In genomic region chr7:5691536-5692090, GRCh38 we compare ENCODE assay signal across 9 cellular contexts.
DNase-seq lines count a peak whose midpoint lies in the region; ATAC-seq, FAIRE-seq and TF ChIP-seq lines count a peak whose summit lies in the region.
"Had no signal": no experiment of that assay in that cellular context is flagged by ENCODE, and none has a peak within 500 bp of the region (broad histone marks: within the 10 kb centered on the region; RNA-seq: fewer than 3 reads in every experiment).

No MANE protein-coding gene starts in this region.

- peaks cover 3% of the 10 kb centered on the region for H3K9me3 Mint-ChIP-seq in activated naive CD8-positive, alpha-beta T cell treated with anti-CD3 and anti-CD28 coated beads for 36 hours
- H3K9me3 Mint-ChIP-seq in stimulated activated naive CD8-positive, alpha-beta T cell treated with anti-CD3 and anti-CD28 coated beads, Interleukin-15, amount 100 ng/mL, for 72 hours = no peaks in the 10 kb centered on the region

- H3K36me3 ChIP-seq in Karpas-422 (ENCODE audit: insufficient read depth, low read length) (peaks cover 1% of the 10 kb centered on the region; the same call in 1 of the 2 replicates), keratinocyte (ENCODE audit: control insufficient read depth in 2 of 2, extremely low read depth in 1 of 2, insufficient read depth in 2 of 2, low read length in 2 of 2) (peaks cover 6 to 9% of the 10 kb centered on the region in 2 experiments)

- H3K4me3 ChIP-seq in Karpas-422 (ENCODE audit: low read length) (peak overlapping the region; percentile 57; the same call in 1 of the 2 replicates), keratinocyte (ENCODE audit: control insufficient read depth in 2 of 3, extremely low read depth in 1 of 3, insufficient read depth in 2 of 3, low read depth in 1 of 3, low read length in 3 of 3) (peak overlapping the region in 2 of 3 experiments; percentile 20 to 35)

- H3K4me1 Mint-ChIP-seq in activated naive CD8-positive, alpha-beta T cell treated with anti-CD3 and anti-CD28 coated beads for 36 hours = peaks cover 96% of the 10 kb centered on the region
- H3K4me1 Mint-ChIP-seq in stimulated activated naive CD8-positive, alpha-beta T cell treated with anti-CD3 and anti-CD28 coated beads, Interleukin-15, amount 100 ng/mL, for 72 hours = peaks cover 100% of the 10 kb centered on the region

- no peaks in the 10 kb centered on the region for H4K20me1 ChIP-seq in Karpas-422 (ENCODE audit: insufficient read depth, low read depth, low read length)
- H4K20me1 ChIP-seq in keratinocyte (ENCODE audit: control insufficient read depth, extremely low read depth, insufficient read depth, low read length) = no peaks in the 10 kb centered on the region

- H3K9me3 ChIP-seq in Karpas-422 (ENCODE audit: low read length) = no peaks in the 10 kb centered on the region
- H3K9me3 ChIP-seq in keratinocyte (ENCODE audit: control insufficient read depth, low read depth, low read length) = no peaks in the 10 kb centered on the region

- no peaks in the 10 kb centered on the region for H3K27me3 ChIP-seq in Karpas-422 (ENCODE audit: low read length)
- H3K27me3 ChIP-seq in keratinocyte (ENCODE audit: control insufficient read depth, extremely low read depth, insufficient read depth, low read length) = no peaks in the 10 kb centered on the region

- peak overlapping the region; percentile 78 for H3K4me2 ChIP-seq in Karpas-422 (ENCODE audit: low read depth, low read length, poor library complexity, severe bottlenecking)
- H3K4me2 ChIP-seq in keratinocyte (ENCODE audit: control insufficient read depth, extremely low read depth, insufficient read depth, low read depth, low read length) = peak overlapping the region; percentile 88

- dilution Hi-C loops in keratinocyte (cut with MboI; ENCODE audit: extremely low pct_ligation_motif_present, low sequenced_read_pairs) = no loop called here

- H3K27ac ChIP-seq in Karpas-422 (ENCODE audit: low read length) (peak overlapping the region; percentile 94), keratinocyte (ENCODE audit: control insufficient read depth, insufficient read depth, low read length) (peak overlapping the region; percentile 97)

- H3K9ac ChIP-seq in Karpas-422 (ENCODE audit: low read length) (peak overlapping the region; percentile 62), keratinocyte (ENCODE audit: control insufficient read depth, extremely low read depth, insufficient read depth, low read length) (peak overlapping the region; percentile 81)

- H3K27ac Mint-ChIP-seq in activated naive CD8-positive, alpha-beta T cell treated with anti-CD3 and anti-CD28 coated beads for 36 hours = peak overlapping the region; percentile 95
- peak overlapping the region in 1 of 2 donors; percentile 21 for H3K27ac Mint-ChIP-seq in stimulated activated naive CD8-positive, alpha-beta T cell treated with anti-CD3 and anti-CD28 coated beads, Interleukin-15, amount 100 ng/mL, for 72 hours

- no peak for FAIRE-seq in keratinocyte (lab: Jason Lieb, UNC)

- peaks cover 62% of the 10 kb centered on the region for H3K36me3 Mint-ChIP-seq in activated naive CD8-positive, alpha-beta T cell treated with anti-CD3 and anti-CD28 coated beads for 36 hours

- H3K79me2 ChIP-seq in Karpas-422 (ENCODE audit: low read length) (peaks cover 58% of the 10 kb centered on the region), keratinocyte (ENCODE audit: control insufficient read depth, insufficient read depth, low read length) (peaks cover 15% of the 10 kb centered on the region)

- no peaks in the 10 kb centered on the region for H3K27me3 Mint-ChIP-seq in activated naive CD8-positive, alpha-beta T cell treated with anti-CD3 and anti-CD28 coated beads for 36 hours
- H3K27me3 Mint-ChIP-seq in stimulated activated naive CD8-positive, alpha-beta T cell treated with anti-CD3 and anti-CD28 coated beads, Interleukin-15, amount 100 ng/mL, for 72 hours = no peaks in the 10 kb centered on the region

- H2AFZ ChIP-seq in Karpas-422 (ENCODE audit: low read length) (no peak overlapping the region), keratinocyte (ENCODE audit: control insufficient read depth, low read length) (no peak overlapping the region)

- H3K9me2 ChIP-seq in Karpas-422 (replicated peaks; ENCODE audit: insufficient read depth, low read length) = no peaks in the 10 kb centered on the region

- no peak for ATAC-seq in stimulated activated naive CD8-positive, alpha-beta T cell treated with anti-CD3 and anti-CD28 coated beads, Interleukin-15, amount 100 ng/mL, for 72 hours
- ATAC-seq in HG02759 (IDR thresholded peaks at IDR 0.05; ENCODE audit: unreplicated experiment) = no peak

- TF ChIP-seq CTCF in keratinocyte (optimal IDR thresholded peaks at IDR 0.05 in 1 of 3, IDR thresholded peaks at IDR 0.05 in 1 of 3, conservative IDR thresholded peaks at IDR 0.05 in 1 of 3; ENCODE audit: extremely low read depth in 1 of 3, insufficient read depth in 2 of 3, low read length in 3 of 3) = no peak

- peak overlapping the region; percentile 27 for H3K4me3 Mint-ChIP-seq in activated naive CD8-positive, alpha-beta T cell treated with anti-CD3 and anti-CD28 coated beads for 36 hours
- H3K4me3 Mint-ChIP-seq in stimulated activated naive CD8-positive, alpha-beta T cell treated with anti-CD3 and anti-CD28 coated beads, Interleukin-15, amount 100 ng/mL, for 72 hours = peak overlapping the region; percentile 68 to 94

- no peaks in the 10 kb centered on the region for H3K9me1 ChIP-seq in keratinocyte (ENCODE audit: control insufficient read depth, extremely low read depth, insufficient read depth, low read length)

- peaks cover 77% of the 10 kb centered on the region for H3K4me1 ChIP-seq in Karpas-422 (ENCODE audit: low read length)
- H3K4me1 ChIP-seq in keratinocyte (ENCODE audit: control insufficient read depth, extremely low read depth, insufficient read depth, low read length) = peaks cover 40% of the 10 kb centered on the region

- DNase-seq in Karpas-422 (peak; percentile 63), keratinocyte (ENCODE audit: low read depth, low spot score) (no peak), HK-2 (ENCODE audit: unreplicated experiment) (no peak), ureter (ENCODE audit: low spot score) (no peak), NCI-H1092 (lab: John Stamatoyannopoulos, UW) (no peak)
- DNase-seq in activated naive CD8-positive, alpha-beta T cell treated with anti-CD3 and anti-CD28 coated beads for 36 hours = no peak
- DNase-seq in stimulated activated naive CD8-positive, alpha-beta T cell treated with anti-CD3 and anti-CD28 coated beads, Interleukin-15, amount 100 ng/mL, for 72 hours = no peak
- DNase-seq: NCI-H146 had no signal
